10 cellular contexts compared by ENCODE assay signal in the genomic region with DNA sequence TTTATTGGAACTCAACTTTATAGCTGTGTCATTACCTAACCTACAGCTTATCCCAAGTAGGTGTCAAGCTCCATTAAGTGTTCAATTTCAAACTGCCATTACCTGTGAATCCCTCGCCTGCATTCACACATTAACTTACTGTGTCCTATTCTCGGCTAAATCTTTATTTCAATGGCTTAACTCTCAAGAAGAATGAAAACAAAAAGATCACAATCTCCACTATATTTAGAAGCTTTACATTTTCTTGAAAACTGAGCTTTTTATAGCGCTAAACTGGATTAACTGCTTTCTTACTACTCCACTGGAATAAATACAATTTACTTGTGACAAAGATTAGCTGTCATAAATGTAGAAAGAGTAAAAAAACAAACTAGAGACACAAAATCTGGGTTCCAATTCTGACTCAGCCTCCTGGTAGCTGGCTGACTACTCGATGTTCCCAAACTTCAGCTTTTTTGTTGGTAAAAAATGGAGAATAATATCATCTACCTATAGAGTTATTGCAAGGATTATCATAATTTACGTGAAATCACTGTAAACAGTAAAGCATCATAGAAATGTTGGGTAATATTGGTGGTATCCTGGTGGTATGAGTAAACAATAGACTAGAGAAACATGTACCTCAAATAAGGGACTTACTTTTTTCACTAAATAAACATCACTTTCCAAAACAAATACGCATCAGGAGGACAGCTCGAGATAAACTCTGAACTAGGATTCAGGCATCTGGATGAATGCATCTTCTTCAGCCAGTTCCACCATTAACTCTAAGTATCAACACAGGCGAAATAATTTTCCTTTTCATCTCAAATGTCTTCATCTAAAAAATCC. TPM values are rescaled to one million over a fixed set of nuclear protein-coding genes. Genes with fewer than 3 reads are reported as not detected.
DNase-seq lines count a peak whose midpoint lies in the region; ATAC-seq lines count a peak whose summit lies in the region.
"Had no signal": no experiment of that assay in that cellular context is flagged by ENCODE, and none has a peak within 500 bp of the region (broad histone marks: within the 10 kb centered on the region; RNA-seq: fewer than 3 reads in every experiment).

No MANE protein-coding gene starts in this region.

- intact Hi-C loops in activated CD4-positive, alpha-beta T cell treated with anti-CD3 and anti-CD28 coated beads for 36 hours (cut with DNase I, micrococcal nuclease) = loop anchor here (5.0 to 10.0 kb wide), 6 partner anchors 40 to 933 kb away; a partner anchor contains a TSS

- DNase-seq in activated CD4-positive, alpha-beta T cell treated with anti-CD3 and anti-CD28 coated beads for 36 hours = no peak
- DNase-seq in activated CD4-positive, alpha-beta T cell treated with anti-CD3 and anti-CD28 coated beads, Interleukin-2, amount 50 U/mL, for 48 hours = no peak
- no peak for DNase-seq in activated CD4-positive, alpha-beta memory T cell treated with anti-CD3 and anti-CD28 coated beads, Interleukin-2, amount 10 ng/mL, durations not matched to agents 7 days and 5 days
- DNase-seq in stimulated activated naive CD8-positive, alpha-beta T cell treated with anti-CD3 and anti-CD28 coated beads, Interleukin-15, amount 100 ng/mL, for 72 hours = no peak
- DNase-seq in COR-L47 (lab: John Stamatoyannopoulos, UW) = no peak
- DNase-seq in NCI-H1417 (lab: John Stamatoyannopoulos, UW) = no peak

- peak overlapping the region; percentile 95 for H3K4me3 Mint-ChIP-seq in activated CD4-positive, alpha-beta T cell treated with anti-CD3 and anti-CD28 coated beads for 36 hours
- peak overlapping the region; percentile 98 for H3K4me3 Mint-ChIP-seq in activated CD4-positive, alpha-beta memory T cell treated with anti-CD3 and anti-CD28 coated beads, Interleukin-2, amount 10 ng/mL, durations not matched to agents 7 days and 5 days
- H3K4me3 Mint-ChIP-seq in stimulated activated naive CD8-positive, alpha-beta T cell treated with anti-CD3 and anti-CD28 coated beads, Interleukin-15, amount 100 ng/mL, for 72 hours = peak overlapping the region; percentile 71 to 100

- H3K27ac Mint-ChIP-seq in activated CD4-positive, alpha-beta T cell treated with anti-CD3 and anti-CD28 coated beads for 36 hours = peak overlapping the region; percentile 70
- H3K27ac Mint-ChIP-seq in activated CD4-positive, alpha-beta memory T cell treated with anti-CD3 and anti-CD28 coated beads, Interleukin-2, amount 10 ng/mL, durations not matched to agents 7 days and 5 days = peak overlapping the region; percentile 51
- peak overlapping the region in 1 of 2 donors; percentile 13 for H3K27ac Mint-ChIP-seq in stimulated activated naive CD8-positive, alpha-beta T cell treated with anti-CD3 and anti-CD28 coated beads, Interleukin-15, amount 100 ng/mL, for 72 hours

- CTCF ChIA-PET in activated CD4-positive, alpha-beta T cell treated with anti-CD3 and anti-CD28 coated beads for 36 hours (lab: Charles Lee) = interaction anchor here (0.6 to 3.0 kb wide), 11 partner anchors 9 to 371 kb away, joined by 3 to 15 read pairs (median 3); no protein-coding TSS in a partner anchor
- CTCF ChIA-PET in activated CD4-positive, alpha-beta memory T cell treated with anti-CD3 and anti-CD28 coated beads, Interleukin-2, amount 10 ng/mL, durations not matched to agents 7 days and 5 days (lab: Charles Lee) = interaction anchor here (1.4 to 2.8 kb wide), 4 partner anchors 8 to 19 kb away, joined by 4 to 23 read pairs (median 6); a partner anchor contains a TSS

- H3K27me3 ChIP-seq in iPS-15b (ENCODE audit: control insufficient read depth, insufficient read depth, low read length) = no peaks in the 10 kb centered on the region
- H3K27me3 ChIP-seq: foreskin keratinocyte had no signal

- H3K4me1 ChIP-seq in iPS-15b (ENCODE audit: control insufficient read depth, insufficient read depth, low read length) = peaks cover 6% of the 10 kb centered on the region

- H3K4me3 ChIP-seq in iPS-15b (ENCODE audit: low read depth, low read length) = peak overlapping the region; percentile 77

- H3K4me1 Mint-ChIP-seq in activated CD4-positive, alpha-beta T cell treated with anti-CD3 and anti-CD28 coated beads for 36 hours = peaks cover 27% of the 10 kb centered on the region
- H3K4me1 Mint-ChIP-seq in activated CD4-positive, alpha-beta memory T cell treated with anti-CD3 and anti-CD28 coated beads, Interleukin-2, amount 10 ng/mL, durations not matched to agents 7 days and 5 days = peaks cover 29% of the 10 kb centered on the region
- H3K4me1 Mint-ChIP-seq in stimulated activated naive CD8-positive, alpha-beta T cell treated with anti-CD3 and anti-CD28 coated beads, Interleukin-15, amount 100 ng/mL, for 72 hours = peaks cover 38% of the 10 kb centered on the region

- H3K27me3 Mint-ChIP-seq in activated CD4-positive, alpha-beta T cell treated with anti-CD3 and anti-CD28 coated beads for 36 hours = no peaks in the 10 kb centered on the region
- H3K27me3 Mint-ChIP-seq in activated CD4-positive, alpha-beta memory T cell treated with anti-CD3 and anti-CD28 coated beads, Interleukin-2, amount 10 ng/mL, durations not matched to agents 7 days and 5 days = peaks cover 2% of the 10 kb centered on the region
- no peaks in the 10 kb centered on the region for H3K27me3 Mint-ChIP-seq in stimulated activated naive CD8-positive, alpha-beta T cell treated with anti-CD3 and anti-CD28 coated beads, Interleukin-15, amount 100 ng/mL, for 72 hours

- H3K9me3 Mint-ChIP-seq in activated CD4-positive, alpha-beta T cell treated with anti-CD3 and anti-CD28 coated beads for 36 hours (ENCODE audit: low read depth) = no peaks in the 10 kb centered on the region
- no peaks in the 10 kb centered on the region for H3K9me3 Mint-ChIP-seq in activated CD4-positive, alpha-beta memory T cell treated with anti-CD3 and anti-CD28 coated beads, Interleukin-2, amount 10 ng/mL, durations not matched to agents 7 days and 5 days
- no peaks in the 10 kb centered on the region for H3K9me3 Mint-ChIP-seq in stimulated activated naive CD8-positive, alpha-beta T cell treated with anti-CD3 and anti-CD28 coated beads, Interleukin-15, amount 100 ng/mL, for 72 hours

- ATAC-seq in activated CD4-positive, alpha-beta T cell treated with anti-CD3 and anti-CD28 coated beads for 36 hours = no peak
- ATAC-seq in stimulated activated naive CD8-positive, alpha-beta T cell treated with anti-CD3 and anti-CD28 coated beads, Interleukin-15, amount 100 ng/mL, for 72 hours = no peak
- no peak for ATAC-seq in activated CD4-positive, CD25-positive, alpha-beta regulatory T cell treated with anti-CD3 and anti-CD28 coated beads, Interleukin-2, amount 50 U/mL, for 24 hours

- no peak overlapping the region for H3K9ac ChIP-seq in iPS-15b (ENCODE audit: low read depth, low read length)

- H3K9me3 ChIP-seq in iPS-15b (ENCODE audit: control insufficient read depth, insufficient read depth, low read length) = no peaks in the 10 kb centered on the region

- H3K36me3 Mint-ChIP-seq in activated CD4-positive, alpha-beta T cell treated with anti-CD3 and anti-CD28 coated beads for 36 hours (ENCODE audit: low read depth) = peaks cover 11% of the 10 kb centered on the region
- H3K36me3 Mint-ChIP-seq in activated CD4-positive, alpha-beta memory T cell treated with anti-CD3 and anti-CD28 coated beads, Interleukin-2, amount 10 ng/mL, durations not matched to agents 7 days and 5 days (ENCODE audit: low read depth) = peaks cover 5% of the 10 kb centered on the region
- H3K36me3 Mint-ChIP-seq: CD14-positive monocyte had no signal

- no peaks in the 10 kb centered on the region for H3K36me3 ChIP-seq in iPS-15b (ENCODE audit: control insufficient read depth, insufficient read depth, low read length)

- POLR2A ChIA-PET in activated CD4-positive, alpha-beta T cell treated with anti-CD3 and anti-CD28 coated beads for 36 hours (lab: Charles Lee) = no interaction called here
- POLR2A ChIA-PET in activated CD4-positive, alpha-beta memory T cell treated with anti-CD3 and anti-CD28 coated beads, Interleukin-2, amount 10 ng/mL, durations not matched to agents 7 days and 5 days (lab: Charles Lee) = interaction anchor here (1.1 to 1.2 kb wide), 3 partner anchors 19 to 513 kb away, joined by 3 to 6 read pairs (median 3); a partner anchor contains a TSS

RNA-seq across cellular contexts. Expression of a gene that starts 1.7 kb away (rescaled TPM):
- 10 to 100 TPM; 20.3 to 22.0 TPM for total RNA-seq in activated CD4-positive, alpha-beta T cell treated with anti-CD3 and anti-CD28 coated beads for 36 hours
- total RNA-seq in activated CD4-positive, alpha-beta memory T cell treated with anti-CD3 and anti-CD28 coated beads, Interleukin-2, amount 10 ng/mL, durations not matched to agents 7 days and 5 days = 10 to 100 TPM; 29.0 to 32.8 TPM

RNA-seq across cellular contexts. Expression of a gene that starts 18.8 kb away (rescaled TPM):
- total RNA-seq in activated CD4-positive, alpha-beta T cell treated with anti-CD3 and anti-CD28 coated beads for 36 hours = 1 to 10 TPM; 5.3 to 7.8 TPM
- total RNA-seq in activated CD4-positive, alpha-beta memory T cell treated with anti-CD3 and anti-CD28 coated beads, Interleukin-2, amount 10 ng/mL, durations not matched to agents 7 days and 5 days = 1 to 10 TPM; 3.2 to 4.3 TPM
